ENCODE assay signal across 15 cellular contexts in the genomic region with DNA sequence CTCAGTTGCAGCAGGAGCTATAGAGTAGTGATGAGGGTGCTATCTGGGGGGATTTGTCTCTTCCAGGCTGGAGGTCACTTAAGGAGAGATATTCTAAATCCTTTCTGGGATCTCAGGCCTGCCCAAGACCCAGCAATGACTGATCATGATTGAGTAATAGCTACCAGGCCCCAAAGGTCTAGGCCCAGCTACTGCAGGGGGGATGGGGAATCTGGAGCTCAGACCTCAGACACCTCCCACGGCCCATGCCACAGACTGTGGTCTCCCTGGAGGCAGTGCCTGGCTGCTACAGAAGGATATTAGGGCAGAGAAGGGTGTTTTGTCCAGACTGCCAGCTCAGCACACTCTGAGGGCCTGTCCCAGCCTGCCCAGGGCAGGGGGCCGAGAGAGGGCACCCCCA. TPM values are rescaled to one million over a fixed set of nuclear protein-coding genes. Genes with fewer than 3 reads are reported as not detected.
A peak's percentile ranks its signal among the peaks of the same experiment; 100 is the strongest.
DNase-seq lines count a peak whose midpoint lies in the region; FAIRE-seq and TF ChIP-seq lines count a peak whose summit lies in the region.
"Had no signal": no experiment of that assay in that cellular context is flagged by ENCODE, and none has a peak within 500 bp of the region (broad histone marks: within the 10 kb centered on the region; RNA-seq: fewer than 3 reads in every experiment).

No MANE protein-coding gene starts in this region.

- intact Hi-C loops in dorsolateral prefrontal cortex (cut with DNase I): loop anchor here in 1 of 2 donors (10.0 kb wide), 1 partner anchor 657 kb away; a partner anchor contains a TSS

- DNase-seq in activated CD4-positive, alpha-beta T cell treated with anti-CD3 and anti-CD28 coated beads, Interleukin-2, amount 50 U/mL, for 48 hours: peak; percentile 33 to 47
- DNase-seq in activated CD4-positive, alpha-beta T cell treated with anti-CD3 and anti-CD28 coated beads, Interleukin-2, amount 50 U/mL, for 1 hour: no peak
- peak; percentile 36 for DNase-seq in OCI-M1 (lab: John Stamatoyannopoulos, UW)
- no peak for DNase-seq in dorsolateral prefrontal cortex
- DNase-seq in stimulated activated CD8-positive, alpha-beta memory T cell treated with anti-CD3 and anti-CD28 coated beads, Interleukin-15, amount 100 ng/mL, for 48 hours (ENCODE audit: low read depth in 2 of 2): peak; percentile 40 to 63
- DNase-seq in NCI-H748 treated with DMSO at 0.1 percent for 48 hours (lab: John Stamatoyannopoulos, UW): no peak
- no peak for DNase-seq in NCI-H446 treated with DMSO at 0.1 percent for 48 hours (lab: John Stamatoyannopoulos, UW)
- DNase-seq in H54 (ENCODE audit: insufficient read length, low spot score): no peak
- DNase-seq: ACHN, cerebellar nuclear complex, NCI-H2227 treated with DMSO at 0.1 percent for 48 hours, T-cell had no signal

- no peaks in the 10 kb centered on the region for H3K27me3 ChIP-seq in dorsolateral prefrontal cortex

- TF ChIP-seq POLR2A in H54 (IDR thresholded peaks at IDR 0.05; ENCODE audit: low read depth, low read length): no peak

- no peak for FAIRE-seq in H54 (lab: Jason Lieb, UNC)
- FAIRE-seq: frontal cortex, urothelium cell line had no signal

- H3K4me3 ChIP-seq in dorsolateral prefrontal cortex: no peak overlapping the region

- peak overlapping the region in 54 of 59 donors; percentile 76 to 99 (median 95) for H3K27ac ChIP-seq in dorsolateral prefrontal cortex

- TF ChIP-seq CTCF in dorsolateral prefrontal cortex (IDR thresholded peaks at IDR 0.05 in 54 of 56, conservative IDR thresholded peaks at IDR 0.05 in 2 of 56; ENCODE audit: low read depth in 1 of 56, partially characterized antibody in 56 of 56): no peak

RNA-seq across cellular contexts. Expression of a gene that starts 6.9 kb away (rescaled TPM):
- 10 to 100 TPM; 12.5 to 71.4 (median 28.5) TPM for total RNA-seq in dorsolateral prefrontal cortex

RNA-seq across cellular contexts. Expression of a gene that starts 20.5 kb away (rescaled TPM):
- total RNA-seq in dorsolateral prefrontal cortex: 1 to 10 TPM in 1 of 120 experiments, under 1 TPM in 13, not detected in 106; 0.20 to 1.6 (median 0.31) TPM
- total RNA-seq: frontal cortex, lower leg skin had no signal

RNA-seq across cellular contexts. Expression of a gene that starts 24.1 kb away (rescaled TPM):
- 100 to 1,000 TPM; 117 to 240 (median 161) TPM for total RNA-seq in dorsolateral prefrontal cortex

RNA-seq across cellular contexts. Expression of a gene that starts 56.8 kb away (rescaled TPM):
- total RNA-seq in dorsolateral prefrontal cortex: 10 to 100 TPM in 39 of 120 experiments, 1 to 10 TPM in 81; 1.9 to 30.3 (median 8.3) TPM

RNA-seq across cellular contexts. Expression of a gene that starts 57.0 kb away (rescaled TPM):
- total RNA-seq in dorsolateral prefrontal cortex: 100 to 1,000 TPM in 85 of 120 experiments, 10 to 100 TPM in 35; 36.0 to 486 (median 135) TPM

Comparison
In these comparisons a context has a peak if more than half of its experiments do, and no peak if none do; other contexts are left out.
1. DNase-seq: peak in activated CD4-positive, alpha-beta T cell treated with anti-CD3 and anti-CD28 coated beads, Interleukin-2, amount 50 U/mL, for 48 hours (2 of 2), OCI-M1 (single experiment) and stimulated activated CD8-positive, alpha-beta memory T cell treated with anti-CD3 and anti-CD28 coated beads, Interleukin-15, amount 100 ng/mL, for 48 hours (2 of 2); none in activated CD4-positive, alpha-beta T cell treated with anti-CD3 and anti-CD28 coated beads, Interleukin-2, amount 50 U/mL, for 1 hour (single experiment), dorsolateral prefrontal cortex (0 of 10), NCI-H748 treated with DMSO at 0.1 percent for 48 hours (single experiment), NCI-H446 treated with DMSO at 0.1 percent for 48 hours (single experiment) and H54 (single experiment).